ENCODE assay signal across 19 cellular contexts in the genomic region with DNA sequence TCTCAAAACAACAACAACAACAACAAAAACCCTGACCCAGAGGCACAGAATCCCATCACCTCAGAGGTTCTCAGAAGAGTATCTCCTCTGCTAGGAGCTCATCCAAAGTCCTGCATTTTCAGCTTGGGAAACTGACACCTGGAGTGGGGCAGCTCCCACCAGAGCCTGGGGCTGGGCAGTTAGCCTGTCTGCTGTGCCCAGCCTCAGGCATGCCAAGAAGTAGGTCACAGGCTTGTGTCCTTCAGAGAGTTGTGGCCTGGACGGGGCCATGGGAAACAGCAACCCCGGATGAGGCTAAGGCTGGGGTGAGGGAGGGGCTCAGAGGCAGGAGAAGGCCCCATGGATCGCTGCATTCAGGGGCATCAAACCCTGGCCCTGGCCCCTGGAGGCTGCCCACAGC. TPM values are rescaled to one million over a fixed set of nuclear protein-coding genes. Genes with fewer than 3 reads are reported as not detected.
A peak's percentile ranks its signal among the peaks of the same experiment; 100 is the strongest.
DNase-seq lines count a peak whose midpoint lies in the region; ATAC-seq, FAIRE-seq and TF ChIP-seq lines count a peak whose summit lies in the region.
"Had no signal": no experiment of that assay in that cellular context is flagged by ENCODE, and none has a peak within 500 bp of the region (broad histone marks: within the 10 kb centered on the region; RNA-seq: fewer than 3 reads in every experiment).

No MANE protein-coding gene starts in this region.

- ATAC-seq in left ventricle myocardium superior (no peak), right cardiac atrium (no peak)
- ATAC-seq: CD8-positive, alpha-beta T cell; HCT116 had no signal

- CTCF ChIA-PET in RWPE1 (lab: Yijun Ruan, JAX), result interaction anchor here (0.7 kb wide), 2 partner anchors 60 to 257 kb away, joined by 3 read pairs; no protein-coding TSS in a partner anchor

- intact Hi-C loops in left ventricle myocardium superior (cut with micrococcal nuclease), result no loop called here
- intact Hi-C loops in right cardiac atrium (cut with DNase I), result no loop called here

- H3K9me3 ChIP-seq in right cardiac atrium (ENCODE audit: control insufficient read depth, low read length), result no peaks in the 10 kb centered on the region

- POLR2A ChIA-PET in RWPE1 (lab: Yijun Ruan, JAX; ENCODE audit: low non-redundant PET), result interaction anchor here (1.0 kb wide), 1 partner anchor 31 kb away, joined by 4 read pairs; a partner anchor contains a TSS

- 84% methylated on average over 3 of the region's 3 CpGs for WGBS in right cardiac atrium

- H3K4me1 ChIP-seq in right cardiac atrium (ENCODE audit: control insufficient read depth, insufficient read depth, low read length), result no peaks in the 10 kb centered on the region

- DNase-seq in left ventricle myocardium superior, result peak; percentile 45
- DNase-seq in right cardiac atrium, result no peak
- no peak for DNase-seq in RWPE1 (ENCODE audit: low spot score)
- no peak for DNase-seq in H54 (ENCODE audit: insufficient read length, low spot score)
- DNase-seq in mesenteric fat pad (ENCODE audit: low spot score), result no peak
- DNase-seq in stimulated activated CD8-positive, alpha-beta memory T cell treated with anti-CD3 and anti-CD28 coated beads, Interleukin-4, amount 100 ng/mL, for 48 hours, result no peak
- DNase-seq: CD8-positive, alpha-beta T cell; DMS79; GM23248; MV-4-11; NCI-H1417 treated with DMSO at 0.1 percent for 48 hours; NCI-H1930; NCI-H69; SIG-M5 had no signal

- H3K27me3 ChIP-seq in right cardiac atrium (ENCODE audit: control insufficient read depth, insufficient read depth) (no peaks in the 10 kb centered on the region), layer of hippocampus (ENCODE audit: control insufficient read depth, insufficient read depth, low read length) (no peaks in the 10 kb centered on the region)

- no peak for TF ChIP-seq POLR2A in H54 (IDR thresholded peaks at IDR 0.05; ENCODE audit: low read depth, low read length)

- no peak overlapping the region for H3K4me3 ChIP-seq in right cardiac atrium (ENCODE audit: low read length)
- H3K4me3 ChIP-seq: GM23248 had no signal

- FAIRE-seq in H54 (lab: Jason Lieb, UNC), result no peak
- FAIRE-seq: D721Med, RCC 7860 had no signal

- no peak for TF ChIP-seq CTCF in RWPE1 (conservative IDR thresholded peaks at IDR 0.05; ENCODE audit: low read depth)

- H3K27ac ChIP-seq in right cardiac atrium (ENCODE audit: low read length) (no peak overlapping the region), RWPE1 (peak overlapping the region; percentile 90), layer of hippocampus (ENCODE audit: low read depth, low read length) (peak overlapping the region; percentile 1), temporal lobe (ENCODE audit: low read depth, low read length) (peak overlapping the region; percentile 88)
- H3K27ac ChIP-seq: GM23248 had no signal

RNA-seq across cellular contexts. Expression of a gene that starts 2.1 kb away (rescaled TPM):
- 461 TPM for total RNA-seq in left ventricle myocardium superior
- total RNA-seq in right cardiac atrium, result 100 to 1,000 TPM; 209 to 294 (median 259) TPM
- polyA plus RNA-seq in right cardiac atrium, result 437 TPM
- total RNA-seq in temporal lobe, result 21.4 TPM
- 75.3 TPM for total RNA-seq in mesenteric fat pad

RNA-seq across cellular contexts. Expression of a gene that starts 15.5 kb away (rescaled TPM):
- total RNA-seq in left ventricle myocardium superior (92.5 TPM), right cardiac atrium (10 to 100 TPM; 49.2 to 76.2 (median 66.4) TPM), temporal lobe (10.3 TPM), mesenteric fat pad (8.4 TPM)
- polyA plus RNA-seq in right cardiac atrium, result 124 TPM

RNA-seq across cellular contexts. Expression of a gene that starts 21.6 kb away (rescaled TPM):
- 96.7 TPM for total RNA-seq in left ventricle myocardium superior
- total RNA-seq in right cardiac atrium, result 10 to 100 TPM; 78.7 to 92.1 (median 85.0) TPM
- 65.3 TPM for polyA plus RNA-seq in right cardiac atrium
- 25.8 TPM for total RNA-seq in temporal lobe
- 110 TPM for total RNA-seq in mesenteric fat pad

RNA-seq across cellular contexts. Expression of a gene that starts 52.4 kb away (rescaled TPM):
- total RNA-seq in left ventricle myocardium superior (625 TPM), right cardiac atrium (100 to 1,000 TPM; 635 to 772 (median 696) TPM), temporal lobe (418 TPM), mesenteric fat pad (909 TPM)
- polyA plus RNA-seq in right cardiac atrium, result 1,857 TPM
